Comparison of ENCODE assay signal across 15 cellular contexts in the genomic region with DNA sequence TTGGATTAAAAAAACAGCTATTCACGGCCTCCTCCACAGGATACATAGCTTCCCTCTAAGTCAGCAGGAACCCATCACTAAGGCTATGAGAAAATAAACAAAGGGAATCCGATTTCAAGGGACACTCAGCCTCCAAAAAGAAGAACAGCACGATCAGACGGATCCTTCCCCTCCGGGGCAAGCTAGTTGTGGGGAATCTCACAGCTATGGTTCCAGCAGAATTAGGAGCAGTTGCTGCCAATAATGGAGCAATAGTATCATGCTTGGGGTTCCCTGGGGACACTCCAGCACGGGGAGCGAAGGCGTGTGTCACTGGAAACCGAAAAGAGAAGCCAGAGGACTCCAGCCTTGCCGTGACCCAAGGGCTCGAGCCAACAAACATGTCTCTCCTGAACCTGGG.
A peak's percentile ranks its signal among the peaks of the same experiment; 100 is the strongest.
DNase-seq lines count a peak whose midpoint lies in the region; ATAC-seq, FAIRE-seq and TF ChIP-seq lines count a peak whose summit lies in the region.
"Had no signal": no experiment of that assay in that cellular context is flagged by ENCODE, and none has a peak within 500 bp of the region (broad histone marks: within the 10 kb centered on the region; RNA-seq: fewer than 3 reads in every experiment).

No MANE protein-coding gene starts in this region.

- H3K9me3 ChIP-seq in left lung (no peaks in the 10 kb centered on the region), suprapubic skin (no peaks in the 10 kb centered on the region)

- TF ChIP-seq POLR2A in suprapubic skin (IDR thresholded peaks at IDR 0.05) = no peak

- ATAC-seq in GM23338 (peak; percentile 46), left lung (peak; percentile 34)
- ATAC-seq: activated CD4-positive, CD25-positive, alpha-beta regulatory T cell treated with anti-CD3 and anti-CD28 coated beads, Interleukin-2, amount 50 U/mL, for 24 hours had no signal

- no peak for TF ChIP-seq EP300 in suprapubic skin (IDR thresholded peaks at IDR 0.05)

- WGBS in suprapubic skin = 70% methylated on average over 11 of the region's 11 CpGs

- H3K4me2 ChIP-seq in GM23338 = no peak overlapping the region

- H3K4me1 Mint-ChIP-seq in GM23338 = peaks cover 6% of the 10 kb centered on the region; the same call in 1 of the 3 replicates
- H3K4me1 Mint-ChIP-seq in endothelial cell (ENCODE audit: unreplicated experiment) = peaks cover 6% of the 10 kb centered on the region
- no peaks in the 10 kb centered on the region for H3K4me1 Mint-ChIP-seq in activated T-helper 2 cell treated with anti-CD3 and anti-CD28 coated beads, Interferon-gamma antibody, Interleukin-2, Interleukin-4, amounts not matched to agents 10 μg/mL and 5 μg/mL and 100 μg/mL, durations not matched to agents 14 hours and 24 hours and 36 hours (ENCODE audit: low read depth)
- H3K4me1 Mint-ChIP-seq: CD8-positive, alpha-beta memory T cell had no signal

- H3K27ac ChIP-seq in GM23338 (ENCODE audit: low read depth) (no peak overlapping the region), left lung (peak overlapping the region in 1 of 2 donors; percentile 7), suprapubic skin (peak overlapping the region; percentile 76)
- H3K27ac ChIP-seq: spleen had no signal

- TF ChIP-seq CTCF in GM23338 (conservative IDR thresholded peaks at IDR 0.05; ENCODE audit: low read depth in 2 of 2) (no peak), endothelial cell (IDR thresholded peaks at IDR 0.05; ENCODE audit: unreplicated experiment) (no peak), left lung (IDR thresholded peaks at IDR 0.05) (no peak), suprapubic skin (IDR thresholded peaks at IDR 0.05) (no peak)

- H3K36me3 Mint-ChIP-seq in GM23338 (ENCODE audit: low read depth) = no peaks in the 10 kb centered on the region
- no peaks in the 10 kb centered on the region for H3K36me3 Mint-ChIP-seq in endothelial cell (ENCODE audit: low read depth, unreplicated experiment)
- no peaks in the 10 kb centered on the region for H3K36me3 Mint-ChIP-seq in activated T-helper 2 cell treated with anti-CD3 and anti-CD28 coated beads, Interferon-gamma antibody, Interleukin-2, Interleukin-4, amounts not matched to agents 10 μg/mL and 5 μg/mL and 100 μg/mL, durations not matched to agents 14 hours and 24 hours and 36 hours (ENCODE audit: low read depth)
- H3K36me3 Mint-ChIP-seq: CD8-positive, alpha-beta memory T cell; mesothelial cell of epicardium had no signal

- H3K27me3 ChIP-seq in GM23338 (ENCODE audit: insufficient read depth) (no peaks in the 10 kb centered on the region), left lung (no peaks in the 10 kb centered on the region), suprapubic skin (no peaks in the 10 kb centered on the region)
- H3K27me3 ChIP-seq: spleen had no signal

- H2AFZ ChIP-seq in GM23338 = 0 out of 2 replicates have a peak overlapping the region, but pooled peaks have one; percentile 52

- no peak overlapping the region for H3K4me3 ChIP-seq in GM23338
- H3K4me3 ChIP-seq in left lung = no peak overlapping the region
- H3K4me3 ChIP-seq in suprapubic skin = no peak overlapping the region
- H3K4me3 ChIP-seq: spleen had no signal

- no peaks in the 10 kb centered on the region for H3K79me2 ChIP-seq in GM23338 (replicated peaks; ENCODE audit: insufficient read depth)

- H3K4me3 Mint-ChIP-seq in GM23338 = no peak overlapping the region
- H3K4me3 Mint-ChIP-seq in endothelial cell (ENCODE audit: unreplicated experiment) = no peak overlapping the region
- no peak overlapping the region for H3K4me3 Mint-ChIP-seq in activated T-helper 2 cell treated with anti-CD3 and anti-CD28 coated beads, Interferon-gamma antibody, Interleukin-2, Interleukin-4, amounts not matched to agents 10 μg/mL and 5 μg/mL and 100 μg/mL, durations not matched to agents 14 hours and 24 hours and 36 hours (ENCODE audit: low read depth)
- H3K4me3 Mint-ChIP-seq: CD8-positive, alpha-beta memory T cell; mesothelial cell of epicardium had no signal

- intact Hi-C loops in left lung (cut with DNase I) = no loop called here
- intact Hi-C loops in activated T-helper 2 cell treated with anti-CD3 and anti-CD28 coated beads, Interferon-gamma antibody, Interleukin-2, Interleukin-4, amounts not matched to agents 10 μg/mL and 5 μg/mL and 100 μg/mL, durations not matched to agents 14 hours and 24 hours and 36 hours (cut with micrococcal nuclease) = no loop called here

- no peaks in the 10 kb centered on the region for H3K9me2 ChIP-seq in GM23338 (ENCODE audit: insufficient read depth)

- H3K36me3 ChIP-seq in GM23338 (ENCODE audit: insufficient read depth) (no peaks in the 10 kb centered on the region), left lung (no peaks in the 10 kb centered on the region), suprapubic skin (no peaks in the 10 kb centered on the region)
- H3K36me3 ChIP-seq: spleen had no signal

- DNase-seq in GM23338 (ENCODE audit: low spot score) (no peak), endothelial cell (ENCODE audit: low spot score) (no peak), left lung (no peak), suprapubic skin (ENCODE audit: low spot score in 2 of 2) (peak; percentile 85 to 89), putamen (ENCODE audit: low spot score) (no peak), NCI-H510A treated with DMSO at 0.1 percent for 48 hours (lab: John Stamatoyannopoulos, UW) (no peak), HTR-8/SVneo (ENCODE audit: insufficient read length, low spot score) (no peak)
- no peak for DNase-seq in activated T-helper 2 cell treated with anti-CD3 and anti-CD28 coated beads, Interferon-gamma antibody, Interleukin-2, Interleukin-4, amounts not matched to agents 10 μg/mL and 5 μg/mL and 100 μg/mL, durations not matched to agents 14 hours and 24 hours and 36 hours (ENCODE audit: low spot score)
- DNase-seq: activated effector memory CD4-positive, alpha-beta T cell treated with anti-CD3 and anti-CD28 coated beads, Interleukin-2, amount 50 U/mL, for 16 hours; CD8-positive, alpha-beta memory T cell; H7; spleen had no signal

- H3K4me1 ChIP-seq in GM23338 (ENCODE audit: insufficient read depth) (no peaks in the 10 kb centered on the region), left lung (no peaks in the 10 kb centered on the region), suprapubic skin (peaks cover 11% of the 10 kb centered on the region)
- H3K4me1 ChIP-seq: spleen had no signal

- H3K27me3 Mint-ChIP-seq in GM23338 (ENCODE audit: insufficient read depth, low read depth, poor library complexity) = peaks cover 3% of the 10 kb centered on the region
- peaks cover 11% of the 10 kb centered on the region for H3K27me3 Mint-ChIP-seq in endothelial cell (ENCODE audit: unreplicated experiment)
- H3K27me3 Mint-ChIP-seq in activated T-helper 2 cell treated with anti-CD3 and anti-CD28 coated beads, Interferon-gamma antibody, Interleukin-2, Interleukin-4, amounts not matched to agents 10 μg/mL and 5 μg/mL and 100 μg/mL, durations not matched to agents 14 hours and 24 hours and 36 hours (ENCODE audit: low read depth) = no peaks in the 10 kb centered on the region

- H3F3A ChIP-seq in GM23338 (replicated peaks; ENCODE audit: low read depth) = no peaks in the 10 kb centered on the region

- H3K27ac Mint-ChIP-seq in GM23338 (no peak overlapping the region), endothelial cell (ENCODE audit: unreplicated experiment) (peak overlapping the region; percentile 57)
- no peak overlapping the region for H3K27ac Mint-ChIP-seq in activated T-helper 2 cell treated with anti-CD3 and anti-CD28 coated beads, Interferon-gamma antibody, Interleukin-2, Interleukin-4, amounts not matched to agents 10 μg/mL and 5 μg/mL and 100 μg/mL, durations not matched to agents 14 hours and 24 hours and 36 hours
- H3K27ac Mint-ChIP-seq: CD8-positive, alpha-beta memory T cell; mesothelial cell of epicardium had no signal

- H4K20me1 ChIP-seq in GM23338 (replicated peaks; ENCODE audit: insufficient read depth) = no peaks in the 10 kb centered on the region

- no peak for FAIRE-seq in HTR-8/SVneo (lab: Jason Lieb, UNC)
- FAIRE-seq: colon had no signal

- H3K9me3 Mint-ChIP-seq in GM23338 (no peaks in the 10 kb centered on the region; the same call in 2 of the 3 replicates), endothelial cell (ENCODE audit: unreplicated experiment) (no peaks in the 10 kb centered on the region)
- H3K9me3 Mint-ChIP-seq in activated T-helper 2 cell treated with anti-CD3 and anti-CD28 coated beads, Interferon-gamma antibody, Interleukin-2, Interleukin-4, amounts not matched to agents 10 μg/mL and 5 μg/mL and 100 μg/mL, durations not matched to agents 14 hours and 24 hours and 36 hours = no peaks in the 10 kb centered on the region
- H3K9me3 Mint-ChIP-seq: CD8-positive, alpha-beta memory T cell had no signal

TF ChIP-seq in GM23338, 12 proteins besides CTCF, POLR2A, EP300 and RAD21 (continues in another document):
- no peak for TF ChIP-seq EZH2phosphoT487 (IDR thresholded peaks at IDR 0.05; ENCODE audit: unreplicated experiment)
- TF ChIP-seq STAT1 (IDR thresholded peaks at IDR 0.05; ENCODE audit: unreplicated experiment) = no peak
- no peak for TF ChIP-seq EZH2 (IDR thresholded peaks at IDR 0.05; ENCODE audit: low read depth, unreplicated experiment)
- TF ChIP-seq, protein P1, sequence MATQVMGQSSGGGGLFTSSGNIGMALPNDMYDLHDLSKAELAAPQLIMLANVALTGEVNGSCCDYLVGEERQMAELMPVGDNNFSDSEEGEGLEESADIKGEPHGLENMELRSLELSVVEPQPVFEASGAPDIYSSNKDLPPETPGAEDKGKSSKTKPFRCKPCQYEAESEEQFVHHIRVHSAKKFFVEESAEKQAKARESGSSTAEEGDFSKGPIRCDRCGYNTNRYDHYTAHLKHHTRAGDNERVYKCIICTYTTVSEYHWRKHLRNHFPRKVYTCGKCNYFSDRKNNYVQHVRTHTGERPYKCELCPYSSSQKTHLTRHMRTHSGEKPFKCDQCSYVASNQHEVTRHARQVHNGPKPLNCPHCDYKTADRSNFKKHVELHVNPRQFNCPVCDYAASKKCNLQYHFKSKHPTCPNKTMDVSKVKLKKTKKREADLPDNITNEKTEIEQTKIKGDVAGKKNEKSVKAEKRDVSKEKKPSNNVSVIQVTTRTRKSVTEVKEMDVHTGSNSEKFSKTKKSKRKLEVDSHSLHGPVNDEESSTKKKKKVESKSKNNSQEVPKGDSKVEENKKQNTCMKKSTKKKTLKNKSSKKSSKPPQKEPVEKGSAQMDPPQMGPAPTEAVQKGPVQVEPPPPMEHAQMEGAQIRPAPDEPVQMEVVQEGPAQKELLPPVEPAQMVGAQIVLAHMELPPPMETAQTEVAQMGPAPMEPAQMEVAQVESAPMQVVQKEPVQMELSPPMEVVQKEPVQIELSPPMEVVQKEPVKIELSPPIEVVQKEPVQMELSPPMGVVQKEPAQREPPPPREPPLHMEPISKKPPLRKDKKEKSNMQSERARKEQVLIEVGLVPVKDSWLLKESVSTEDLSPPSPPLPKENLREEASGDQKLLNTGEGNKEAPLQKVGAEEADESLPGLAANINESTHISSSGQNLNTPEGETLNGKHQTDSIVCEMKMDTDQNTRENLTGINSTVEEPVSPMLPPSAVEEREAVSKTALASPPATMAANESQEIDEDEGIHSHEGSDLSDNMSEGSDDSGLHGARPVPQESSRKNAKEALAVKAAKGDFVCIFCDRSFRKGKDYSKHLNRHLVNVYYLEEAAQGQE (IDR thresholded peaks at IDR 0.05; ENCODE audit: unreplicated experiment) = no peak
- no peak for TF ChIP-seq CREB1 (CRISPR knock-in tag; IDR thresholded peaks at IDR 0.05; ENCODE audit: low read depth)
- no peak for TF ChIP-seq ZNF331 (CRISPR knock-in tag; IDR thresholded peaks at IDR 0.05; ENCODE audit: low read depth)
- no peak for TF ChIP-seq JUNB (IDR thresholded peaks at IDR 0.05; ENCODE audit: unreplicated experiment)

Comparison
In these comparisons a context has a peak if more than half of its experiments do, and no peak if none do; other contexts are left out.
1. DNase-seq: peak in suprapubic skin (2 of 2); none in GM23338 (single experiment), endothelial cell (single experiment), left lung (0 of 2), putamen (single experiment), NCI-H510A treated with DMSO at 0.1 percent for 48 hours (single experiment), HTR-8/SVneo (single experiment) and activated T-helper 2 cell treated with anti-CD3 and anti-CD28 coated beads, Interferon-gamma antibody, Interleukin-2, Interleukin-4, amounts not matched to agents 10 μg/mL and 5 μg/mL and 100 μg/mL, durations not matched to agents 14 hours and 24 hours and 36 hours (single experiment).